In genomic region chr3:6928064-6928463, GRCh38 we compare ENCODE assay signal across 16 cellular contexts.
"Had no signal": no experiment of that assay in that cellular context is flagged by ENCODE, and none has a peak within 500 bp of the region (broad histone marks: within the 10 kb centered on the region; RNA-seq: fewer than 3 reads in every experiment).

No MANE protein-coding gene starts in this region.

- DNase-seq: activated B cell treated with CpG ODN at 0.5 μM for 24 hours; activated CD4-positive, alpha-beta T cell treated with anti-CD3 and anti-CD28 coated beads, Interleukin-2, amount 10 ng/mL, durations not matched to agents 24 days and 14 days; activated naive CD4-positive, alpha-beta T cell treated with anti-CD3 and anti-CD28 coated beads, Interleukin-2, amount 10 ng/mL, durations not matched to agents 7 days and 5 days; brain microvascular endothelial cell; endodermal cell; foreskin melanocyte; head of caudate nucleus; stimulated activated naive B cell treated with anti-CD40 and anti-IgM and Interleukin-4, amounts not matched to agents 10 μg/mL and 1 μg/mL and 100 μg/mL, for 72 hours; T-helper 17 cell; trophoblast cell had no signal

- H3K4me2 ChIP-seq: smooth muscle cell had no signal

- H3K27ac ChIP-seq: brain microvascular endothelial cell, parathyroid adenoma, right atrium auricular region had no signal

- H3K27me3 Mint-ChIP-seq: activated B cell treated with CpG ODN at 0.5 μM for 24 hours; activated CD4-positive, alpha-beta T cell treated with anti-CD3 and anti-CD28 coated beads, Interleukin-2, amount 10 ng/mL, durations not matched to agents 24 days and 14 days; activated naive CD4-positive, alpha-beta T cell treated with anti-CD3 and anti-CD28 coated beads, Interleukin-2, amount 10 ng/mL, durations not matched to agents 7 days and 5 days; activated T-helper 17 cell treated with anti-CD3 and anti-CD28 coated beads, Interleukin-2, amount 50 U/mL, for 72 hours; stimulated activated naive B cell treated with anti-CD40 and anti-IgM and Interleukin-4, amounts not matched to agents 10 μg/mL and 1 μg/mL and 100 μg/mL, for 72 hours; T-helper 17 cell had no signal

- H3K27ac Mint-ChIP-seq: activated B cell treated with CpG ODN at 0.5 μM for 24 hours; activated CD4-positive, alpha-beta T cell treated with anti-CD3 and anti-CD28 coated beads, Interleukin-2, amount 10 ng/mL, durations not matched to agents 24 days and 14 days; activated naive CD4-positive, alpha-beta T cell treated with anti-CD3 and anti-CD28 coated beads, Interleukin-2, amount 10 ng/mL, durations not matched to agents 7 days and 5 days; activated T-helper 17 cell treated with anti-CD3 and anti-CD28 coated beads, Interleukin-2, amount 50 U/mL, for 72 hours; endodermal cell; mesothelial cell of epicardium; stimulated activated naive B cell treated with anti-CD40 and anti-IgM and Interleukin-4, amounts not matched to agents 10 μg/mL and 1 μg/mL and 100 μg/mL, for 72 hours; T-helper 17 cell had no signal

- ATAC-seq: activated T-helper 17 cell treated with anti-CD3 and anti-CD28 coated beads, Interleukin-2, amount 50 U/mL, for 72 hours; stimulated activated naive B cell treated with anti-CD40 and anti-IgM and Interleukin-4, amounts not matched to agents 10 μg/mL and 1 μg/mL and 100 μg/mL, for 72 hours; T-helper 17 cell had no signal

- FAIRE-seq: TTC549 had no signal

- H3K9me3 ChIP-seq: right atrium auricular region had no signal

- H3K27me3 ChIP-seq: brain microvascular endothelial cell, right atrium auricular region had no signal

- H3K9me3 Mint-ChIP-seq: activated B cell treated with CpG ODN at 0.5 μM for 24 hours; activated CD4-positive, alpha-beta T cell treated with anti-CD3 and anti-CD28 coated beads, Interleukin-2, amount 10 ng/mL, durations not matched to agents 24 days and 14 days; activated naive CD4-positive, alpha-beta T cell treated with anti-CD3 and anti-CD28 coated beads, Interleukin-2, amount 10 ng/mL, durations not matched to agents 7 days and 5 days; activated T-helper 17 cell treated with anti-CD3 and anti-CD28 coated beads, Interleukin-2, amount 50 U/mL, for 72 hours; endodermal cell; mesothelial cell of epicardium had no signal

- H3K4me1 ChIP-seq: parathyroid adenoma, right atrium auricular region had no signal

- H3K36me3 ChIP-seq: brain microvascular endothelial cell, right atrium auricular region had no signal

- H3K4me3 ChIP-seq: right atrium auricular region, smooth muscle cell had no signal

- H2AFZ ChIP-seq: parathyroid adenoma had no signal

- H3K36me3 Mint-ChIP-seq: activated naive CD4-positive, alpha-beta T cell treated with anti-CD3 and anti-CD28 coated beads, Interleukin-2, amount 10 ng/mL, durations not matched to agents 7 days and 5 days; mesothelial cell of epicardium; stimulated activated naive B cell treated with anti-CD40 and anti-IgM and Interleukin-4, amounts not matched to agents 10 μg/mL and 1 μg/mL and 100 μg/mL, for 72 hours had no signal

- H3K4me1 Mint-ChIP-seq: activated B cell treated with CpG ODN at 0.5 μM for 24 hours; activated CD4-positive, alpha-beta T cell treated with anti-CD3 and anti-CD28 coated beads, Interleukin-2, amount 10 ng/mL, durations not matched to agents 24 days and 14 days; activated naive CD4-positive, alpha-beta T cell treated with anti-CD3 and anti-CD28 coated beads, Interleukin-2, amount 10 ng/mL, durations not matched to agents 7 days and 5 days; activated T-helper 17 cell treated with anti-CD3 and anti-CD28 coated beads, Interleukin-2, amount 50 U/mL, for 72 hours; mesothelial cell of epicardium; stimulated activated naive B cell treated with anti-CD40 and anti-IgM and Interleukin-4, amounts not matched to agents 10 μg/mL and 1 μg/mL and 100 μg/mL, for 72 hours; T-helper 17 cell had no signal

- H3K79me2 ChIP-seq: parathyroid adenoma had no signal

- H3K4me3 Mint-ChIP-seq: activated B cell treated with CpG ODN at 0.5 μM for 24 hours; activated CD4-positive, alpha-beta T cell treated with anti-CD3 and anti-CD28 coated beads, Interleukin-2, amount 10 ng/mL, durations not matched to agents 24 days and 14 days; activated naive CD4-positive, alpha-beta T cell treated with anti-CD3 and anti-CD28 coated beads, Interleukin-2, amount 10 ng/mL, durations not matched to agents 7 days and 5 days; activated T-helper 17 cell treated with anti-CD3 and anti-CD28 coated beads, Interleukin-2, amount 50 U/mL, for 72 hours; endodermal cell; mesothelial cell of epicardium; stimulated activated naive B cell treated with anti-CD40 and anti-IgM and Interleukin-4, amounts not matched to agents 10 μg/mL and 1 μg/mL and 100 μg/mL, for 72 hours; T-helper 17 cell had no signal

- H3K9ac ChIP-seq: parathyroid adenoma had no signal
